11 cellular contexts compared by ENCODE assay signal in the genomic region with DNA sequence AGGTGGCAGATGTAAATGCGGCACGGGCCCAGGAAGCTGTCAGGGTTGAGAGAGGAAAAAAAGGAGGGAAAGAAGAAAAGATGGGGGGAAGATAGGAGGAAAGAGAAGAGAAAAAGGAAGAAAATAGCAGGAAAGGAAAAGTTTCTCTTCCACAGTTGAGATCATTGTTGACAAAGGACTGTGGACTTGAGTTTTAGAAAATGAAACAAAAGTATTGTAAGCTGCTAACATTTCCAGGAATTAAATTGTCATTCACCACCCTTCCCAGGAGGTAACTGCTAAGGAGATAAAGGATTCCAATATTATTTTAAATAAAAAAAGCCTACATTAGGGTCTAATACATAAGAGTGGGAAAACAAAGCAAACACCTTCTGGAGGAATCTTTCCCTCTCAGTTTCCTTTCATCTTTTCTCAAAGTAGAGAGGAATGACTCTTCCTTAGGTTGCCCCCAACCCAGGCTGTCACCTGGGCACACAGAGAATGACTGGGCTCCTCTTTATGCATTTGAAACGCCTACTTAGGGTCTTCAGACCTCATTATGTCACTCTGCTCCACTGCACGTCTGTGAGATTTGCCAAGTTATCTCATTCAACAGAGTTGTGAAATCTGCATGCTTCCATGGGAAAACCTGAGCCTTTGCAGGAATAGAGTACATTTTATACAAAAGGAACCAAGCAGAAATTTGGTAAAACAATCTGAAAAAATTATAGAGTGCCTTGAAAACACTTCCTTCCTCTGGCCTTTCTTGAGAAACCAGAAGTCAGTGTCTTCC.
DNase-seq lines count a peak whose midpoint lies in the region; ATAC-seq and TF ChIP-seq lines count a peak whose summit lies in the region.
"Had no signal": no experiment of that assay in that cellular context is flagged by ENCODE, and none has a peak within 500 bp of the region (broad histone marks: within the 10 kb centered on the region; RNA-seq: fewer than 3 reads in every experiment).

No MANE protein-coding gene starts in this region.

- peak overlapping the region; percentile 76 for H3K4me3 Mint-ChIP-seq in CD4-positive, alpha-beta T cell
- H3K4me3 Mint-ChIP-seq in central memory CD8-positive, alpha-beta T cell = peak overlapping the region; percentile 48

- H3K36me3 Mint-ChIP-seq in CD4-positive, alpha-beta T cell (ENCODE audit: low read depth) = peaks cover 1% of the 10 kb centered on the region
- H3K36me3 Mint-ChIP-seq in central memory CD8-positive, alpha-beta T cell (ENCODE audit: insufficient read depth) = peaks cover 1% of the 10 kb centered on the region

- H3K27ac ChIP-seq in CD4-positive, alpha-beta T cell (ENCODE audit: low read depth, low read length) = no peak overlapping the region
- peak overlapping the region; percentile 27 for H3K27ac ChIP-seq in HUES48 (ENCODE audit: low read depth, low read length)
- no peak overlapping the region for H3K27ac ChIP-seq in right lobe of liver

- no peak overlapping the region for H3K9ac ChIP-seq in HUES48 (ENCODE audit: low read depth, low read length)

- no peaks in the 10 kb centered on the region for H3K9me3 Mint-ChIP-seq in CD4-positive, alpha-beta T cell
- H3K9me3 Mint-ChIP-seq in central memory CD8-positive, alpha-beta T cell = no peaks in the 10 kb centered on the region

- CTCF ChIA-PET in CD4-positive, alpha-beta T cell (lab: Charles Lee) = no interaction called here

- H3K4me1 ChIP-seq in HUES48 (ENCODE audit: control insufficient read depth, insufficient read depth, low read length) = peaks cover 31% of the 10 kb centered on the region
- H3K4me1 ChIP-seq in right lobe of liver = peaks cover 0 to 13% (median 4%) of the 10 kb centered on the region in 4 donors

- H3K27me3 Mint-ChIP-seq in CD4-positive, alpha-beta T cell = no peaks in the 10 kb centered on the region
- no peaks in the 10 kb centered on the region for H3K27me3 Mint-ChIP-seq in central memory CD8-positive, alpha-beta T cell

- WGBS in right lobe of liver (ENCODE audit: insufficient coverage, low coverage, low lambda C conversion rate, missing lambda C conversion rate) = 58% methylated on average over 4 of the region's 4 CpGs

- no peak for ATAC-seq in CD4-positive, alpha-beta T cell (ENCODE audit: poor library complexity)
- no peak for ATAC-seq in central memory CD8-positive, alpha-beta T cell (replicated peaks; ENCODE audit: extremely low read depth, poor library complexity, severe bottlenecking)
- ATAC-seq in right lobe of liver = peak; percentile 71 to 89 (median 80)
- ATAC-seq in GM18520 (IDR thresholded peaks at IDR 0.05; ENCODE audit: unreplicated experiment) = no peak
- no peak for ATAC-seq in GM19455 (IDR thresholded peaks at IDR 0.05; ENCODE audit: unreplicated experiment)

- no peak for TF ChIP-seq CTCF in CD4-positive, alpha-beta T cell (IDR thresholded peaks at IDR 0.05)
- TF ChIP-seq CTCF in right lobe of liver (IDR thresholded peaks at IDR 0.05) = no peak

- POLR2A ChIA-PET in CD4-positive, alpha-beta T cell (lab: Charles Lee) = interaction anchor here (1.7 kb wide), 1 partner anchor 11 kb away, joined by 7 read pairs; no protein-coding TSS in a partner anchor

- no peak for DNase-seq in CD4-positive, alpha-beta T cell
- no peak for DNase-seq in central memory CD8-positive, alpha-beta T cell (ENCODE audit: low spot score in 2 of 2)
- DNase-seq in right lobe of liver (no peak), posterior vena cava (ENCODE audit: low spot score) (no peak), NCI-H526 treated with DMSO at 0.1 percent for 48 hours (lab: John Stamatoyannopoulos, UW) (no peak)
- DNase-seq: amniotic stem cell, left cardiac atrium, NCI-H2081 treated with DMSO at 0.1 percent for 48 hours had no signal

- peak overlapping the region; percentile 88 for H3K27ac Mint-ChIP-seq in CD4-positive, alpha-beta T cell
- peak overlapping the region; percentile 17 for H3K27ac Mint-ChIP-seq in central memory CD8-positive, alpha-beta T cell (ENCODE audit: low read depth)

- H3K4me1 Mint-ChIP-seq in CD4-positive, alpha-beta T cell (ENCODE audit: low read depth) = peaks cover 86% of the 10 kb centered on the region
- peaks cover 85% of the 10 kb centered on the region for H3K4me1 Mint-ChIP-seq in central memory CD8-positive, alpha-beta T cell

- H3K4me3 ChIP-seq in HUES48 (ENCODE audit: low read depth, low read length) (no peak overlapping the region), right lobe of liver (no peak overlapping the region)

- no peaks in the 10 kb centered on the region for H3K9me3 ChIP-seq in CD4-positive, alpha-beta T cell (ENCODE audit: control insufficient read depth, low read length)
- no peaks in the 10 kb centered on the region for H3K9me3 ChIP-seq in HUES48 (ENCODE audit: control insufficient read depth, insufficient read depth, low read length)
- H3K9me3 ChIP-seq in right lobe of liver = no peaks in the 10 kb centered on the region

- TF ChIP-seq POLR2A in right lobe of liver (IDR thresholded peaks at IDR 0.05) = no peak

- intact Hi-C loops in CD4-positive, alpha-beta T cell (cut with DNase I, micrococcal nuclease) = no loop called here
- intact Hi-C loops in right lobe of liver (cut with DNase I) (no loop called here), posterior vena cava (cut with DNase I) (no loop called here)

- no peaks in the 10 kb centered on the region for H3K36me3 ChIP-seq in HUES48 (ENCODE audit: control insufficient read depth, insufficient read depth, low read length)
- no peaks in the 10 kb centered on the region for H3K36me3 ChIP-seq in right lobe of liver

- no peaks in the 10 kb centered on the region for H3K27me3 ChIP-seq in CD4-positive, alpha-beta T cell (ENCODE audit: control insufficient read depth, insufficient read depth, low read length)
- no peaks in the 10 kb centered on the region for H3K27me3 ChIP-seq in HUES48 (ENCODE audit: control insufficient read depth, insufficient read depth, low read length)
- no peaks in the 10 kb centered on the region for H3K27me3 ChIP-seq in right lobe of liver

Comparison
In these comparisons a context has a peak if more than half of its experiments do, and no peak if none do; other contexts are left out.
1. ATAC-seq: peak in right lobe of liver (4 of 4); none in CD4-positive, alpha-beta T cell (single experiment), central memory CD8-positive, alpha-beta T cell (single experiment), GM18520 (single experiment) and GM19455 (single experiment).